ENCODE assay signal across 8 cellular contexts in the genomic region with DNA sequence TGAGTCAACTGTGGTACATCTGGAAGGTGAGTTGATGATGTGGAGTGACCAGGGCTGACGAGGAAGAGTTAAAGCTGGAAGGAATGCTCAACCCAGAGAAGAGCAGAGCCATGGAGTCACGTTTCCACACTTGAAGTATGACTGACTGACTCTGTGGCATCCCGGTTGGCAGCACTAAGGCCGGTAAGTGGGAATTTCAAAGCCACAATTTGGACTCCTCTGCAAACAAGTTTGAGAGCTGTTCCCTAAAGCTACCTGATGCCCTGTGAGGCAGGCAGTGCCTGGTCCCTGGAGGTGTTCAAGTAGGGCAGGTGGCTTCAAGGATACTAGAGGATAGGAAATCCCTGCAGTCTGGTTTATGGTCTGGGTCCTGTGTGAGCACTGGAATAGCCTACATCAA.
DNase-seq lines count a peak whose midpoint lies in the region; ATAC-seq and TF ChIP-seq lines count a peak whose summit lies in the region.

No MANE protein-coding gene starts in this region.

- H3K9ac ChIP-seq in skeletal muscle tissue (ENCODE audit: low read depth in 1 of 3, low read length in 3 of 3), result peak overlapping the region; percentile 88 to 98 (median 94)

- H3K36me3 ChIP-seq in WERI-Rb-1 (no peaks in the 10 kb centered on the region), heart right ventricle (peaks cover 0 to 32% (median 0%) of the 10 kb centered on the region in 9 donors), skeletal muscle tissue (ENCODE audit: control insufficient read depth in 3 of 3, insufficient read depth in 3 of 3, low read length in 3 of 3) (peaks cover 0 to 4% (median 0%) of the 10 kb centered on the region in 3 donors)

- peak overlapping the region; percentile 69 for H3K4me3 Mint-ChIP-seq in activated CD8-positive, alpha-beta memory T cell treated with anti-CD3 and anti-CD28 coated beads, Interleukin-2, amount 10 ng/mL, durations not matched to agents 7 days and 5 days

- peak; percentile 13 for ATAC-seq in activated CD8-positive, alpha-beta memory T cell treated with anti-CD3 and anti-CD28 coated beads, Interleukin-2, amount 10 ng/mL, durations not matched to agents 7 days and 5 days
- ATAC-seq in heart right ventricle, result peak in 7 of 8 donors; percentile 4 to 25 (median 6)
- no peak for ATAC-seq in GM21737 (IDR thresholded peaks at IDR 0.05; ENCODE audit: unreplicated experiment)

- H3K4me3 ChIP-seq in WERI-Rb-1 (ENCODE audit: low read depth, low read length) (peak overlapping the region; percentile 36), heart right ventricle (peak overlapping the region; percentile 12 to 60 (median 56)), skeletal muscle tissue (ENCODE audit: low read length in 3 of 3) (peak overlapping the region; percentile 61 to 81 (median 75))

- H3K4me1 ChIP-seq in heart right ventricle (peaks cover 4 to 43% (median 33%) of the 10 kb centered on the region in 9 donors), skeletal muscle tissue (ENCODE audit: control insufficient read depth in 3 of 3, insufficient read depth in 3 of 3, low read length in 3 of 3) (peaks cover 21 to 29% (median 24%) of the 10 kb centered on the region in 3 donors)

- DNase-seq in activated CD8-positive, alpha-beta memory T cell treated with anti-CD3 and anti-CD28 coated beads, Interleukin-2, amount 10 ng/mL, durations not matched to agents 7 days and 5 days, result no peak
- DNase-seq in activated CD8-positive, alpha-beta memory T cell treated with anti-CD3 and anti-CD28 coated beads, Interleukin-2, amount 50 U/mL, for 4 hours, result no peak
- DNase-seq in WERI-Rb-1, result no peak
- peak in 1 of 2 donors; percentile 16 for DNase-seq in heart right ventricle
- DNase-seq in iPS-NIHi7 (ENCODE audit: extremely low spot score), result no peak
- no peak for DNase-seq in NCI-H1048 (lab: John Stamatoyannopoulos, UW)

- H3K27ac ChIP-seq in WERI-Rb-1 (peak overlapping the region; percentile 74; the same call in 1 of the 2 replicates), heart right ventricle (peak overlapping the region; percentile 90 to 99 (median 95)), skeletal muscle tissue (ENCODE audit: low read depth, low read length) (peak overlapping the region; percentile 98)

- H3K36me3 Mint-ChIP-seq in activated CD8-positive, alpha-beta memory T cell treated with anti-CD3 and anti-CD28 coated beads, Interleukin-2, amount 10 ng/mL, durations not matched to agents 7 days and 5 days, result peaks cover 21% of the 10 kb centered on the region

- H3K9me3 ChIP-seq in WERI-Rb-1 (ENCODE audit: severe bottlenecking), result no peaks in the 10 kb centered on the region
- no peaks in the 10 kb centered on the region for H3K9me3 ChIP-seq in heart right ventricle
- no peaks in the 10 kb centered on the region for H3K9me3 ChIP-seq in skeletal muscle tissue (ENCODE audit: control insufficient read depth in 3 of 3, low read length in 3 of 3)

- no peak overlapping the region for H3K27ac Mint-ChIP-seq in activated CD8-positive, alpha-beta memory T cell treated with anti-CD3 and anti-CD28 coated beads, Interleukin-2, amount 10 ng/mL, durations not matched to agents 7 days and 5 days

- H3K27me3 ChIP-seq in WERI-Rb-1 (ENCODE audit: insufficient read depth, low read depth, severe bottlenecking) (no peaks in the 10 kb centered on the region), heart right ventricle (no peaks in the 10 kb centered on the region), skeletal muscle tissue (ENCODE audit: control insufficient read depth in 3 of 3, insufficient read depth in 3 of 3, low read length in 3 of 3) (no peaks in the 10 kb centered on the region)

- no peaks in the 10 kb centered on the region for H3K9me3 Mint-ChIP-seq in activated CD8-positive, alpha-beta memory T cell treated with anti-CD3 and anti-CD28 coated beads, Interleukin-2, amount 10 ng/mL, durations not matched to agents 7 days and 5 days (ENCODE audit: low read depth)

- WGBS in heart right ventricle, 2 donors, result 20 to 43% methylated on average over 4 of the region's 4 CpGs

- CTCF ChIA-PET in activated CD8-positive, alpha-beta memory T cell treated with anti-CD3 and anti-CD28 coated beads, Interleukin-2, amount 10 ng/mL, durations not matched to agents 7 days and 5 days (lab: Charles Lee), result interaction anchor here (1.0 to 2.2 kb wide), 18 partner anchors 9 to 794 kb away, joined by 3 to 8 read pairs (median 3); no protein-coding TSS in a partner anchor

- intact Hi-C loops in heart right ventricle (cut with DNase I), result loop anchor here in 6 of 10 donors (2.0 to 10.0 kb wide), 5 partner anchors 17 to 723 kb away; no protein-coding TSS in a partner anchor

- no peak for TF ChIP-seq CTCF in WERI-Rb-1 (IDR thresholded peaks at IDR 0.05; ENCODE audit: low read depth, low read length)
- TF ChIP-seq CTCF in heart right ventricle (IDR thresholded peaks at IDR 0.05), result no peak

- H3K4me1 Mint-ChIP-seq in activated CD8-positive, alpha-beta memory T cell treated with anti-CD3 and anti-CD28 coated beads, Interleukin-2, amount 10 ng/mL, durations not matched to agents 7 days and 5 days, result peaks cover 37% of the 10 kb centered on the region

- H3K27me3 Mint-ChIP-seq in activated CD8-positive, alpha-beta memory T cell treated with anti-CD3 and anti-CD28 coated beads, Interleukin-2, amount 10 ng/mL, durations not matched to agents 7 days and 5 days, result peaks cover 7% of the 10 kb centered on the region
